In the genomic region with DNA sequence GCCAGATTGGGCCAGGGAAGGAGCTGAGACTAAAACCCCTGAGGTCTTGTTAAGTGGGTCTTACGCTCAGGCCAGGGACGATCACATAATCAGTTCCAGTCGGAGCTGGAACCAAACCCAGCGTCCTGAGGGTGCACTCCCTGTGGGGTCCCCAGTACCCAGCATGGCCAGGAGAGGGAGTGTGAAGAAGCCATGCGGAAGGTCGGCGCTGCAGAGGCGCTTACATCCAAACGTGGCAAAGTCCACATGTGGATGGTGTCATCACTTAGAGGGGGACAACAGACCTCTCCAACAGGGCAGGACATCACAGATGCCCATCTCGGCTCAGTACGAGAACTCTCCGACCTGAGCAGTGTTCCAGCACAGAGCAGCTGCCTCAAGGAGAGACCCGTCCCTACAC, we compare ENCODE assay signal across 13 cellular contexts. TPM values are rescaled to one million over a fixed set of nuclear protein-coding genes. Genes with fewer than 3 reads are reported as not detected.
DNase-seq lines count a peak whose midpoint lies in the region; ATAC-seq, FAIRE-seq and TF ChIP-seq lines count a peak whose summit lies in the region.
"Had no signal": no experiment of that assay in that cellular context is flagged by ENCODE, and none has a peak within 500 bp of the region (broad histone marks: within the 10 kb centered on the region; RNA-seq: fewer than 3 reads in every experiment).

No MANE protein-coding gene starts in this region.

- no peak for TF ChIP-seq POLR2A in GM12892 (IDR thresholded peaks at IDR 0.05; ENCODE audit: low read depth, low read length)

- H3K27ac ChIP-seq in ascending aorta, result peak overlapping the region; percentile 57 to 93

- no peaks in the 10 kb centered on the region for H3K27me3 ChIP-seq in ascending aorta

- peaks cover 16 to 28% of the 10 kb centered on the region in 2 donors for H3K4me1 ChIP-seq in ascending aorta

- peak; percentile 37 for TF ChIP-seq CTCF in AG04449 (IDR thresholded peaks at IDR 0.05; ENCODE audit: insufficient read depth, low read length, missing control alignments)
- no peak for TF ChIP-seq CTCF in ascending aorta (IDR thresholded peaks at IDR 0.05)

- no peak for FAIRE-seq in GM12892 (lab: Jason Lieb, UNC)
- FAIRE-seq: GM18507 had no signal

- ATAC-seq in left lobe of liver (peak; percentile 42), GM21786 (IDR thresholded peaks at IDR 0.05; ENCODE audit: unreplicated experiment) (no peak)

- CTCF ChIA-PET in AG04449 (lab: Yijun Ruan, JAX), result interaction anchor here (3.1 to 3.6 kb wide), 2 partner anchors 10 to 188 kb away, joined by 12 to 45 read pairs; no protein-coding TSS in a partner anchor

- no peaks in the 10 kb centered on the region for H3K9me3 ChIP-seq in ascending aorta

- POLR2A ChIA-PET in AG04449 (lab: Yijun Ruan, JAX), result interaction anchor here (0.7 to 0.9 kb wide), 2 partner anchors 16 to 17 kb away, joined by 3 to 4 read pairs; partner anchors contain the start of gene POLDIP3

- intact Hi-C loops in ascending aorta (cut with DNase I), result no loop called here

- peaks cover 76 to 83% of the 10 kb centered on the region in 2 donors for H3K36me3 ChIP-seq in ascending aorta

- H3K4me3 ChIP-seq in AG04449 (ENCODE audit: low read depth, low read length) (no peak overlapping the region), ascending aorta (no peak overlapping the region)

- DNase-seq in AG04449 (ENCODE audit: low read depth, low spot score) (no peak), GM12892 (ENCODE audit: insufficient read length) (peak; percentile 31), ascending aorta (ENCODE audit: low spot score in 2 of 2) (no peak), left lobe of liver (ENCODE audit: low spot score) (no peak), SKM-1 (lab: John Stamatoyannopoulos, UW; ENCODE audit: unreplicated experiment) (no peak), NCI-H2227 treated with DMSO at 0.1 percent for 48 hours (lab: John Stamatoyannopoulos, UW) (no peak), NCI-H1105 treated with DMSO at 0.1 percent for 48 hours (lab: John Stamatoyannopoulos, UW) (no peak)
- DNase-seq: CD4-positive, alpha-beta T cell; KBM-7; NCI-H748 treated with DMSO at 0.1 percent for 48 hours; T-helper 2 cell had no signal

RNA-seq across cellular contexts. Expression of gene ATP5MGL, which starts 8.3 kb away (rescaled TPM):
- not detected for polyA plus RNA-seq in GM12892 (2012; ENCODE audit: missing spikeins)
- total RNA-seq in ascending aorta (not detected), left lobe of liver (0.75 TPM)

RNA-seq across cellular contexts. Expression of gene CYB5R3, which starts 17.1 kb away (rescaled TPM):
- polyA plus RNA-seq in GM12892 (2012; ENCODE audit: missing spikeins), result 49.7 TPM
- total RNA-seq in ascending aorta, result 455 TPM
- 147 TPM for total RNA-seq in left lobe of liver

RNA-seq across cellular contexts. Expression of gene POLDIP3, which starts 17.4 kb away (rescaled TPM):
- 40.0 TPM for polyA plus RNA-seq in GM12892 (2012; ENCODE audit: missing spikeins)
- total RNA-seq in ascending aorta (22.9 TPM), left lobe of liver (20.8 TPM)
